24 cellular contexts compared by ENCODE assay signal in genomic region chr22:19982991-19983578, GRCh38. TPM values are rescaled to one million over a fixed set of nuclear protein-coding genes. Genes with fewer than 3 reads are reported as not detected.
A peak's percentile ranks its signal among the peaks of the same experiment; 100 is the strongest.
DNase-seq lines count a peak whose midpoint lies in the region; ATAC-seq, FAIRE-seq and TF ChIP-seq lines count a peak whose summit lies in the region.
"Had no signal": no experiment of that assay in that cellular context is flagged by ENCODE, and none has a peak within 500 bp of the region (broad histone marks: within the 10 kb centered on the region; RNA-seq: fewer than 3 reads in every experiment).

No MANE protein-coding gene starts in this region.

- H3K36me3 ChIP-seq in breast epithelium: no peaks in the 10 kb centered on the region
- H3K36me3 ChIP-seq in HepG2 (replicated peaks in 1 of 2; ENCODE audit: control insufficient read depth in 1 of 2, insufficient read depth in 2 of 2, low read length in 2 of 2): peaks cover 1 to 13% of the 10 kb centered on the region in 2 experiments; a peak in 2 of 5 replicates
- H3K36me3 ChIP-seq in thyroid gland: peaks cover 5 to 9% of the 10 kb centered on the region in 2 donors

- no peaks in the 10 kb centered on the region for H3K9me3 ChIP-seq in breast epithelium
- H3K9me3 ChIP-seq in HepG2 (ENCODE audit: low read length): no peaks in the 10 kb centered on the region
- H3K9me3 ChIP-seq in thyroid gland: no peaks in the 10 kb centered on the region
- H3K9me3 ChIP-seq: A549, body of pancreas, vagina had no signal

- no peak for TF ChIP-seq RAD21 in HepG2 (CRISPR knock-in tag; IDR thresholded peaks at IDR 0.05)

- H3K27ac ChIP-seq in breast epithelium: no peak overlapping the region
- no peak overlapping the region for H3K27ac ChIP-seq in HepG2 (ENCODE audit: extremely low read length, insufficient read depth, low read length)
- H3K27ac ChIP-seq in thyroid gland: peak overlapping the region; percentile 7 to 50 (median 28)
- H3K27ac ChIP-seq: body of pancreas, vagina had no signal

- DNase-seq in MCF 10A (ENCODE audit: unreplicated experiment) (peak; percentile 34), breast epithelium (ENCODE audit: low spot score in 2 of 2) (no peak), HepG2 (ENCODE audit: low spot score) (no peak), thyroid gland (no peak)
- DNase-seq in activated naive CD8-positive, alpha-beta T cell treated with anti-CD3 and anti-CD28 coated beads for 36 hours: no peak
- DNase-seq in effector CD8-positive, alpha-beta T cell (lab: John Stamatoyannopoulos, UW): no peak
- DNase-seq: activated CD4-positive, alpha-beta T cell treated with anti-CD3 and anti-CD28 coated beads for 4 hours; activated CD8-positive, alpha-beta memory T cell treated with anti-CD3 and anti-CD28 coated beads, Interleukin-2, amount 10 ng/mL, durations not matched to agents 7 days and 5 days; body of pancreas; mesendoderm; naive thymus-derived CD4-positive, alpha-beta T cell; NCI-H1105 treated with DMSO at 0.1 percent for 48 hours; NCI-H2107; RPMI8226; SW 1271 had no signal

- H3K4me3 ChIP-seq in breast epithelium (no peak overlapping the region), HepG2 (replicated peaks in 1 of 3; ENCODE audit: insufficient read depth in 1 of 3, low read depth in 2 of 3, low read length in 3 of 3) (no peak overlapping the region), thyroid gland (replicated peaks in 1 of 3) (no peak overlapping the region)
- H3K4me3 ChIP-seq: A549, body of pancreas, vagina had no signal

- H4K20me1 ChIP-seq in HepG2 (ENCODE audit: insufficient read depth, low read length): peaks cover 9% of the 10 kb centered on the region; the same call in 1 of the 2 replicates

- H3K4me3 Mint-ChIP-seq in MCF 10A (ENCODE audit: unreplicated experiment) (no peak overlapping the region), brain (peak overlapping the region in 2 of 5 experiments; percentile 87 to 90)
- no peak overlapping the region for H3K4me3 Mint-ChIP-seq in activated naive CD8-positive, alpha-beta T cell treated with anti-CD3 and anti-CD28 coated beads for 36 hours
- H3K4me3 Mint-ChIP-seq: activated CD8-positive, alpha-beta memory T cell treated with anti-CD3 and anti-CD28 coated beads, Interleukin-2, amount 10 ng/mL, durations not matched to agents 7 days and 5 days; activated naive CD8-positive, alpha-beta T cell; activated T-helper 1 cell treated with anti-CD3 and anti-CD28 coated beads, Interleukin-12 subunit alpha, Interleukin-12 subunit beta, Interleukin-2, Interleukin-4 antibody, amounts not matched to agents 30 ng/mL and 10 ng/mL and 1 ng/mL, durations not matched to agents 14 hours and 24 hours and 36 hours; dendritic cell treated with granulocyte-macrophage colony-stimulating factor and Interleukin-4, amounts not matched to agents 40 ng/mL and 50 ng/mL, for 4 days had no signal

- POLR2A ChIA-PET in MCF 10A (lab: Yijun Ruan, JAX): interaction anchor here (1.5 kb wide), 1 partner anchor 134 kb away, joined by 6 read pairs; the partner anchor contains the start of gene TRMT2A
- POLR2A ChIA-PET in HepG2 (lab: Yijun Ruan, JAX): no interaction called here

- in situ Hi-C loops in HepG2 (cut with HindIII; ENCODE audit: extremely low pct_ligation_motif_present, low pct_unique_long_range_greater_than_20kb): no loop called here

- no peaks in the 10 kb centered on the region for H3K9me3 Mint-ChIP-seq in MCF 10A (ENCODE audit: unreplicated experiment)
- H3K9me3 Mint-ChIP-seq in brain: no peaks in the 10 kb centered on the region
- H3K9me3 Mint-ChIP-seq in activated naive CD8-positive, alpha-beta T cell treated with anti-CD3 and anti-CD28 coated beads for 36 hours: no peaks in the 10 kb centered on the region
- H3K9me3 Mint-ChIP-seq: activated T-helper 1 cell treated with anti-CD3 and anti-CD28 coated beads, Interleukin-12 subunit alpha, Interleukin-12 subunit beta, Interleukin-2, Interleukin-4 antibody, amounts not matched to agents 30 ng/mL and 10 ng/mL and 1 ng/mL, durations not matched to agents 14 hours and 24 hours and 36 hours; dendritic cell treated with granulocyte-macrophage colony-stimulating factor and Interleukin-4, amounts not matched to agents 40 ng/mL and 50 ng/mL, for 4 days; naive thymus-derived CD4-positive, alpha-beta T cell had no signal

- H3K27me3 Mint-ChIP-seq in MCF 10A (ENCODE audit: insufficient read depth, unreplicated experiment): no peaks in the 10 kb centered on the region
- H3K27me3 Mint-ChIP-seq in brain: no peaks in the 10 kb centered on the region
- peaks cover 3% of the 10 kb centered on the region for H3K27me3 Mint-ChIP-seq in activated naive CD8-positive, alpha-beta T cell treated with anti-CD3 and anti-CD28 coated beads for 36 hours
- H3K27me3 Mint-ChIP-seq: activated CD8-positive, alpha-beta memory T cell treated with anti-CD3 and anti-CD28 coated beads, Interleukin-2, amount 10 ng/mL, durations not matched to agents 7 days and 5 days; activated naive CD8-positive, alpha-beta T cell had no signal

- intact Hi-C loops in MCF 10A (cut with micrococcal nuclease) (no loop called here), breast epithelium (cut with DNase I; ENCODE audit: low total_unique reads) (no loop called here), HepG2 (cut with micrococcal nuclease; ENCODE audit: unreplicated experiment) (no loop called here), thyroid gland (cut with DNase I) (no loop called here)

- no peak overlapping the region for H3K4me2 ChIP-seq in HepG2 (ENCODE audit: low read depth, low read length)

- BruUV-seq in MCF 10A (replicated peaks; lab: Mats Ljungman, UMichigan): no TSS peak
- BruUV-seq in HepG2 (replicated peaks; lab: Mats Ljungman, UMichigan): no TSS peak

- TF ChIP-seq POLR2A in breast epithelium (IDR thresholded peaks at IDR 0.05): no peak
- no peak for TF ChIP-seq POLR2A in HepG2 (IDR thresholded peaks at IDR 0.05; ENCODE audit: insufficient read depth in 1 of 2, low read depth in 2 of 2, low read length in 2 of 2)
- TF ChIP-seq POLR2A in thyroid gland (IDR thresholded peaks at IDR 0.05): no peak

- CTCF ChIA-PET in MCF 10A (lab: Yijun Ruan, JAX) (interaction anchor here (0.6 kb wide), 1 partner anchor 29 kb away, joined by 3 read pairs; no protein-coding TSS in a partner anchor), HepG2 (lab: Yijun Ruan, JAX; ENCODE audit: low intra/inter-chr PET ratio, low total read pairs) (no interaction called here)

- 94% methylated on average over 6 of the region's 8 CpGs for WGBS in HepG2 (ENCODE audit: low lambda C conversion rate)
- 71% methylated on average over 8 of the region's 8 CpGs; no CpG with 5 or more reads in 1 of the 2 donors for WGBS in thyroid gland, 2 donors

- H3K27ac Mint-ChIP-seq in MCF 10A (ENCODE audit: low read depth, unreplicated experiment) (no peak overlapping the region), brain (peak overlapping the region in 3 of 5 experiments; percentile 93 to 98 (median 96))
- H3K27ac Mint-ChIP-seq in activated naive CD8-positive, alpha-beta T cell treated with anti-CD3 and anti-CD28 coated beads for 36 hours: no peak overlapping the region
- H3K27ac Mint-ChIP-seq: activated CD8-positive, alpha-beta memory T cell treated with anti-CD3 and anti-CD28 coated beads, Interleukin-2, amount 10 ng/mL, durations not matched to agents 7 days and 5 days; activated naive CD8-positive, alpha-beta T cell; activated T-helper 1 cell treated with anti-CD3 and anti-CD28 coated beads, Interleukin-12 subunit alpha, Interleukin-12 subunit beta, Interleukin-2, Interleukin-4 antibody, amounts not matched to agents 30 ng/mL and 10 ng/mL and 1 ng/mL, durations not matched to agents 14 hours and 24 hours and 36 hours; dendritic cell treated with granulocyte-macrophage colony-stimulating factor and Interleukin-4, amounts not matched to agents 40 ng/mL and 50 ng/mL, for 4 days; naive thymus-derived CD4-positive, alpha-beta T cell had no signal

- H3K4me1 ChIP-seq in breast epithelium (peaks cover 8 to 21% of the 10 kb centered on the region in 2 donors), HepG2 (ENCODE audit: insufficient read depth, low read length) (peaks cover 18% of the 10 kb centered on the region), thyroid gland (peaks cover 52 to 62% of the 10 kb centered on the region in 2 donors)

- no peak for TF ChIP-seq CTCF in MCF 10A (IDR thresholded peaks at IDR 0.05; ENCODE audit: unreplicated experiment)
- no peak for TF ChIP-seq CTCF in breast epithelium (IDR thresholded peaks at IDR 0.05)
- TF ChIP-seq CTCF in brain (conservative IDR thresholded peaks at IDR 0.05): no peak
- no peak for TF ChIP-seq CTCF in HepG2 (CRISPR knock-in tag; IDR thresholded peaks at IDR 0.05)
- TF ChIP-seq CTCF in thyroid gland (IDR thresholded peaks at IDR 0.05): no peak

- H3K27me3 ChIP-seq in breast epithelium (no peaks in the 10 kb centered on the region), HepG2 (ENCODE audit: control insufficient read depth in 1 of 2, insufficient read depth in 2 of 2, low read length in 2 of 2) (no peaks in the 10 kb centered on the region), thyroid gland (no peaks in the 10 kb centered on the region)
- H3K27me3 ChIP-seq: body of pancreas, vagina had no signal

- H3K79me2 ChIP-seq in HepG2 (ENCODE audit: insufficient read depth, low read length): no peaks in the 10 kb centered on the region

- ATAC-seq in HepG2 (no peak), GM18867 (IDR thresholded peaks at IDR 0.05; ENCODE audit: unreplicated experiment) (no peak)
- ATAC-seq: A549; activated CD8-positive, alpha-beta memory T cell treated with anti-CD3 and anti-CD28 coated beads, Interleukin-2, amount 10 ng/mL, durations not matched to agents 7 days and 5 days; body of pancreas; naive thymus-derived CD4-positive, alpha-beta T cell had no signal

- no peak for FAIRE-seq in HepG2 (lab: Jason Lieb, UNC)
- FAIRE-seq: A549, D721Med, G401.6 had no signal

- H3K9ac ChIP-seq in HepG2 (ENCODE audit: insufficient read depth, low read depth, low read length): no peak overlapping the region

- H3K4me1 Mint-ChIP-seq in MCF 10A (ENCODE audit: insufficient read depth, unreplicated experiment): peaks cover 10% of the 10 kb centered on the region
- H3K4me1 Mint-ChIP-seq in brain: peaks cover 34% of the 10 kb centered on the region
- no peaks in the 10 kb centered on the region for H3K4me1 Mint-ChIP-seq in activated naive CD8-positive, alpha-beta T cell treated with anti-CD3 and anti-CD28 coated beads for 36 hours
- H3K4me1 Mint-ChIP-seq: activated CD8-positive, alpha-beta memory T cell treated with anti-CD3 and anti-CD28 coated beads, Interleukin-2, amount 10 ng/mL, durations not matched to agents 7 days and 5 days had no signal

- no peak overlapping the region for H2AFZ ChIP-seq in HepG2 (ENCODE audit: low read length)

- H3K36me3 Mint-ChIP-seq in MCF 10A (ENCODE audit: insufficient read depth, unreplicated experiment): no peaks in the 10 kb centered on the region
- peaks cover 4% of the 10 kb centered on the region for H3K36me3 Mint-ChIP-seq in brain
- no peaks in the 10 kb centered on the region for H3K36me3 Mint-ChIP-seq in activated naive CD8-positive, alpha-beta T cell treated with anti-CD3 and anti-CD28 coated beads for 36 hours
- H3K36me3 Mint-ChIP-seq: activated CD8-positive, alpha-beta memory T cell treated with anti-CD3 and anti-CD28 coated beads, Interleukin-2, amount 10 ng/mL, durations not matched to agents 7 days and 5 days; activated naive CD8-positive, alpha-beta T cell; naive thymus-derived CD4-positive, alpha-beta T cell had no signal

- TF ChIP-seq EP300 in HepG2 (IDR thresholded peaks at IDR 0.05; ENCODE audit: low read depth in 2 of 2, low read length in 2 of 2): no peak
- TF ChIP-seq EP300 in HepG2 (CRISPR knock-in tag; IDR thresholded peaks at IDR 0.05; ENCODE audit: borderline replicate concordance): no peak

RNA-seq across cellular contexts. Expression of gene ARVCF, which starts 33.5 kb away (rescaled TPM):
- total RNA-seq in MCF 10A (2022) (7.5 and 11.8 TPM in 2 replicates), breast epithelium (10 to 100 TPM; 13.0 to 51.2 (median 44.2) TPM), HepG2 (2016; rRNA removed; fragmentation: Illumina TruSeq; extraction: Trizol) (10.4 and 17.7 TPM in 2 replicates), thyroid gland (100 to 1,000 TPM in 3 of 4 donors, 10 to 100 TPM in 1; 34.5 to 123 (median 111) TPM)
- polyA plus RNA-seq in brain (ENCODE audit: insufficient read depth, low read depth, low replicate concordance) (43.9 TPM), HepG2 (2011; rRNA removed) (16.4 and 23.8 TPM in 2 replicates)
- 3.9 and 4.0 TPM in 2 replicates for total RNA-seq in HepG2 (2016; cell fraction: cytosol; rRNA removed; fragmentation: Illumina TruSeq; extraction: Trizol; ENCODE audit: low read depth)
- 8.1 and 18.0 TPM in 2 replicates for total RNA-seq in HepG2 (2016; cell fraction: insoluble cytoplasmic fraction; rRNA removed; fragmentation: Illumina TruSeq; extraction: Trizol)
- 3.8 and 4.0 TPM in 2 replicates for total RNA-seq in HepG2 (2016; cell fraction: membrane; rRNA removed; fragmentation: Illumina TruSeq; extraction: Trizol)
- 20.2 and 20.4 TPM in 2 replicates for total RNA-seq in HepG2 (2016; cell fraction: nucleus; rRNA removed; fragmentation: Illumina TruSeq; extraction: Trizol)
- polyA plus RNA-seq in HepG2 (2011; cell fraction: cytosol; rRNA removed): 8.4 and 13.1 TPM in 2 replicates
- 152 and 182 TPM in 2 replicates for polyA plus RNA-seq in HepG2 (2011; cell fraction: nucleus; rRNA removed)
- polyA plus RNA-seq in HepG2 (2012): 11.1 and 12.4 TPM in 2 replicates
- 0.99 and 1.4 TPM in 2 replicates for polyA plus RNA-seq in HepG2 (2016; cell fraction: cytosol; fragmentation: Illumina TruSeq; extraction: Trizol; ENCODE audit: low read depth)
- polyA plus RNA-seq in HepG2 (2016; cell fraction: insoluble cytoplasmic fraction; fragmentation: Illumina TruSeq; extraction: Trizol; ENCODE audit: low read depth): 8.5 and 10.9 TPM in 2 replicates
- polyA plus RNA-seq in HepG2 (2016; cell fraction: membrane; fragmentation: Illumina TruSeq; extraction: Trizol; ENCODE audit: low read depth): 2.0 and 2.3 TPM in 2 replicates
- polyA plus RNA-seq in HepG2 (2016; cell fraction: nucleus; fragmentation: Illumina TruSeq; extraction: Trizol; ENCODE audit: insufficient read depth, low read depth): 42.2 and 48.6 TPM in 2 replicates
- polyA minus RNA-seq in HepG2 (2011; rRNA and poly(A)+ RNA removed; ENCODE audit: low replicate concordance): 1.2 and 26.6 TPM in 2 replicates
- 9.2 and 12.0 TPM in 2 replicates for polyA minus RNA-seq in HepG2 (2011; cell fraction: cytosol; rRNA and poly(A)+ RNA removed)
- 28.6 and 29.7 TPM in 2 replicates for polyA minus RNA-seq in HepG2 (2011; cell fraction: nucleus; rRNA and poly(A)+ RNA removed)
- total RNA-seq in activated naive CD8-positive, alpha-beta T cell treated with anti-CD3 and anti-CD28 coated beads for 36 hours: 1 to 10 TPM; 1.1 to 1.6 TPM

RNA-seq across cellular contexts. Expression of gene TANGO2, which starts 37.8 kb away (rescaled TPM):
- total RNA-seq in MCF 10A (2022) (13.9 and 16.0 TPM in 2 replicates), breast epithelium (10 to 100 TPM; 25.9 to 55.4 (median 33.4) TPM), HepG2 (2016; rRNA removed; fragmentation: Illumina TruSeq; extraction: Trizol) (12.1 and 12.9 TPM in 2 replicates), thyroid gland (10 to 100 TPM; 50.3 to 82.7 (median 65.2) TPM)
- polyA plus RNA-seq in brain (ENCODE audit: insufficient read depth, low read depth, low replicate concordance) (22.2 TPM), HepG2 (2011; rRNA removed) (14.8 and 20.8 TPM in 2 replicates)
- total RNA-seq in HepG2 (2016; cell fraction: cytosol; rRNA removed; fragmentation: Illumina TruSeq; extraction: Trizol; ENCODE audit: low read depth): 7.0 and 7.5 TPM in 2 replicates
- total RNA-seq in HepG2 (2016; cell fraction: insoluble cytoplasmic fraction; rRNA removed; fragmentation: Illumina TruSeq; extraction: Trizol): 11.8 and 12.2 TPM in 2 replicates
- total RNA-seq in HepG2 (2016; cell fraction: membrane; rRNA removed; fragmentation: Illumina TruSeq; extraction: Trizol): 17.5 and 20.9 TPM in 2 replicates
- total RNA-seq in HepG2 (2016; cell fraction: nucleus; rRNA removed; fragmentation: Illumina TruSeq; extraction: Trizol): 7.2 and 10.6 TPM in 2 replicates
- polyA plus RNA-seq in HepG2 (2011; cell fraction: cytosol; rRNA removed): 17.4 and 18.3 TPM in 2 replicates
- polyA plus RNA-seq in HepG2 (2011; cell fraction: nucleus; rRNA removed): 24.2 and 25.5 TPM in 2 replicates
- polyA plus RNA-seq in HepG2 (2012): 5.0 and 9.6 TPM in 2 replicates
- 8.1 TPM in 2 replicates for polyA plus RNA-seq in HepG2 (2016; cell fraction: cytosol; fragmentation: Illumina TruSeq; extraction: Trizol; ENCODE audit: low read depth)
- polyA plus RNA-seq in HepG2 (2016; cell fraction: insoluble cytoplasmic fraction; fragmentation: Illumina TruSeq; extraction: Trizol; ENCODE audit: low read depth): 10.1 and 14.2 TPM in 2 replicates
- 14.1 and 15.1 TPM in 2 replicates for polyA plus RNA-seq in HepG2 (2016; cell fraction: membrane; fragmentation: Illumina TruSeq; extraction: Trizol; ENCODE audit: low read depth)
- polyA plus RNA-seq in HepG2 (2016; cell fraction: nucleus; fragmentation: Illumina TruSeq; extraction: Trizol; ENCODE audit: insufficient read depth, low read depth): 17.4 and 18.4 TPM in 2 replicates
- 34.8 and 39.9 TPM in 2 replicates for polyA minus RNA-seq in HepG2 (2011; rRNA and poly(A)+ RNA removed; ENCODE audit: low replicate concordance)
- 9.8 and 10.9 TPM in 2 replicates for polyA minus RNA-seq in HepG2 (2011; cell fraction: cytosol; rRNA and poly(A)+ RNA removed)
- polyA minus RNA-seq in HepG2 (2011; cell fraction: nucleus; rRNA and poly(A)+ RNA removed): 8.9 and 9.0 TPM in 2 replicates
- total RNA-seq in activated naive CD8-positive, alpha-beta T cell treated with anti-CD3 and anti-CD28 coated beads for 36 hours: 10 to 100 TPM; 16.5 to 21.5 TPM

RNA-seq across cellular contexts. Expression of gene TXNRD2, which starts 41.5 kb away (rescaled TPM):
- 28.7 and 39.9 TPM in 2 replicates for total RNA-seq in MCF 10A (2022)
- total RNA-seq in breast epithelium: 10 to 100 TPM; 13.8 to 22.8 (median 20.6) TPM
- polyA plus RNA-seq in brain (ENCODE audit: insufficient read depth, low read depth, low replicate concordance): 22.2 TPM
- 16.4 and 18.6 TPM in 2 replicates for total RNA-seq in HepG2 (2016; rRNA removed; fragmentation: Illumina TruSeq; extraction: Trizol)
- 4.6 and 5.3 TPM in 2 replicates for total RNA-seq in HepG2 (2016; cell fraction: cytosol; rRNA removed; fragmentation: Illumina TruSeq; extraction: Trizol; ENCODE audit: low read depth)
- 16.6 and 20.5 TPM in 2 replicates for total RNA-seq in HepG2 (2016; cell fraction: insoluble cytoplasmic fraction; rRNA removed; fragmentation: Illumina TruSeq; extraction: Trizol)
- 7.4 and 8.1 TPM in 2 replicates for total RNA-seq in HepG2 (2016; cell fraction: membrane; rRNA removed; fragmentation: Illumina TruSeq; extraction: Trizol)
- 17.3 and 19.7 TPM in 2 replicates for total RNA-seq in HepG2 (2016; cell fraction: nucleus; rRNA removed; fragmentation: Illumina TruSeq; extraction: Trizol)
- 17.5 and 23.4 TPM in 2 replicates for polyA plus RNA-seq in HepG2 (2011; rRNA removed)
- 11.8 and 19.6 TPM in 2 replicates for polyA plus RNA-seq in HepG2 (2011; cell fraction: cytosol; rRNA removed)
- polyA plus RNA-seq in HepG2 (2011; cell fraction: nucleus; rRNA removed): 74.7 and 94.3 TPM in 2 replicates
- 11.2 and 13.2 TPM in 2 replicates for polyA plus RNA-seq in HepG2 (2012)
- 3.6 and 4.0 TPM in 2 replicates for polyA plus RNA-seq in HepG2 (2016; cell fraction: cytosol; fragmentation: Illumina TruSeq; extraction: Trizol; ENCODE audit: low read depth)
- 17.8 and 20.1 TPM in 2 replicates for polyA plus RNA-seq in HepG2 (2016; cell fraction: insoluble cytoplasmic fraction; fragmentation: Illumina TruSeq; extraction: Trizol; ENCODE audit: low read depth)
- polyA plus RNA-seq in HepG2 (2016; cell fraction: membrane; fragmentation: Illumina TruSeq; extraction: Trizol; ENCODE audit: low read depth): 5.9 and 6.5 TPM in 2 replicates
- 34.4 and 34.7 TPM in 2 replicates for polyA plus RNA-seq in HepG2 (2016; cell fraction: nucleus; fragmentation: Illumina TruSeq; extraction: Trizol; ENCODE audit: insufficient read depth, low read depth)
- polyA minus RNA-seq in HepG2 (2011; rRNA and poly(A)+ RNA removed; ENCODE audit: low replicate concordance): 28.2 and 29.9 TPM in 2 replicates
- polyA minus RNA-seq in HepG2 (2011; cell fraction: cytosol; rRNA and poly(A)+ RNA removed): 10.6 and 12.9 TPM in 2 replicates
- polyA minus RNA-seq in HepG2 (2011; cell fraction: nucleus; rRNA and poly(A)+ RNA removed): 24.5 and 27.3 TPM in 2 replicates
- total RNA-seq in thyroid gland: 10 to 100 TPM; 19.5 to 34.5 (median 25.6) TPM
- 10 to 100 TPM; 20.3 to 20.9 TPM for total RNA-seq in activated naive CD8-positive, alpha-beta T cell treated with anti-CD3 and anti-CD28 coated beads for 36 hours

RNA-seq across cellular contexts. Expression of gene COMT, which starts 41.5 kb away (rescaled TPM):
- 196 and 208 TPM in 2 replicates for total RNA-seq in MCF 10A (2022)
- 100 to 1,000 TPM; 136 to 198 (median 196) TPM for total RNA-seq in breast epithelium
- polyA plus RNA-seq in brain (ENCODE audit: insufficient read depth, low read depth, low replicate concordance): 161 TPM
- total RNA-seq in HepG2 (2016; rRNA removed; fragmentation: Illumina TruSeq; extraction: Trizol): 144 and 162 TPM in 2 replicates
- total RNA-seq in HepG2 (2016; cell fraction: cytosol; rRNA removed; fragmentation: Illumina TruSeq; extraction: Trizol; ENCODE audit: low read depth): 44.0 and 61.5 TPM in 2 replicates
- total RNA-seq in HepG2 (2016; cell fraction: insoluble cytoplasmic fraction; rRNA removed; fragmentation: Illumina TruSeq; extraction: Trizol): 127 and 167 TPM in 2 replicates
- total RNA-seq in HepG2 (2016; cell fraction: membrane; rRNA removed; fragmentation: Illumina TruSeq; extraction: Trizol): 60.4 and 90.3 TPM in 2 replicates
- total RNA-seq in HepG2 (2016; cell fraction: nucleus; rRNA removed; fragmentation: Illumina TruSeq; extraction: Trizol): 92.2 and 95.4 TPM in 2 replicates
- polyA plus RNA-seq in HepG2 (2011; rRNA removed): 156 and 194 TPM in 2 replicates
- 185 and 260 TPM in 2 replicates for polyA plus RNA-seq in HepG2 (2011; cell fraction: cytosol; rRNA removed)
- 192 TPM in 2 replicates for polyA plus RNA-seq in HepG2 (2011; cell fraction: nucleus; rRNA removed)
- polyA plus RNA-seq in HepG2 (2012): 90.6 and 123 TPM in 2 replicates
- 59.9 and 87.6 TPM in 2 replicates for polyA plus RNA-seq in HepG2 (2016; cell fraction: cytosol; fragmentation: Illumina TruSeq; extraction: Trizol; ENCODE audit: low read depth)
- 139 and 159 TPM in 2 replicates for polyA plus RNA-seq in HepG2 (2016; cell fraction: insoluble cytoplasmic fraction; fragmentation: Illumina TruSeq; extraction: Trizol; ENCODE audit: low read depth)
- 62.3 and 85.6 TPM in 2 replicates for polyA plus RNA-seq in HepG2 (2016; cell fraction: membrane; fragmentation: Illumina TruSeq; extraction: Trizol; ENCODE audit: low read depth)
- 155 and 158 TPM in 2 replicates for polyA plus RNA-seq in HepG2 (2016; cell fraction: nucleus; fragmentation: Illumina TruSeq; extraction: Trizol; ENCODE audit: insufficient read depth, low read depth)
- 32.2 and 191 TPM in 2 replicates for polyA minus RNA-seq in HepG2 (2011; rRNA and poly(A)+ RNA removed; ENCODE audit: low replicate concordance)
- polyA minus RNA-seq in HepG2 (2011; cell fraction: cytosol; rRNA and poly(A)+ RNA removed): 76.6 and 84.9 TPM in 2 replicates
- polyA minus RNA-seq in HepG2 (2011; cell fraction: nucleus; rRNA and poly(A)+ RNA removed): 33.6 and 36.1 TPM in 2 replicates
- 100 to 1,000 TPM in 3 of 4 donors, 10 to 100 TPM in 1; 92.6 to 216 (median 138) TPM for total RNA-seq in thyroid gland
- total RNA-seq in activated naive CD8-positive, alpha-beta T cell treated with anti-CD3 and anti-CD28 coated beads for 36 hours: 10 to 100 TPM; 76.1 to 79.6 TPM

Comparison
In these comparisons a context has a peak if more than half of its experiments do, and no peak if none do; other contexts are left out.
1. H3K27ac Mint-ChIP-seq: peak in brain (3 of 5); none in MCF 10A (single experiment) and activated naive CD8-positive, alpha-beta T cell treated with anti-CD3 and anti-CD28 coated beads for 36 hours (single experiment).
2. H3K27ac ChIP-seq: peak in thyroid gland (3 of 3); none in breast epithelium (0 of 2) and HepG2 (single experiment).